24 cellular contexts compared by ENCODE assay signal in genomic region chr1:1544544-1544943, GRCh38. TPM values are rescaled to one million over a fixed set of nuclear protein-coding genes. Genes with fewer than 3 reads are reported as not detected.
"Had no signal": no experiment of that assay in that cellular context is flagged by ENCODE, and none has a peak within 500 bp of the region (broad histone marks: within the 10 kb centered on the region; RNA-seq: fewer than 3 reads in every experiment).

No MANE protein-coding gene starts in this region.

- H3K36me3 Mint-ChIP-seq: type B pancreatic cell had no signal

- H3K4me3 Mint-ChIP-seq: dendritic cell treated with granulocyte-macrophage colony-stimulating factor and Interleukin-4, amounts not matched to agents 40 ng/mL and 50 ng/mL, for 4 days; effector memory CD8-positive, alpha-beta T cell; neural progenitor cell; type B pancreatic cell had no signal

- DNase-seq: effector memory CD8-positive, alpha-beta T cell; glutamatergic neuron; kidney; left colon; mammary epithelial cell; naive thymus-derived CD4-positive, alpha-beta T cell; occipital lobe; right cardiac atrium; small intestine; stimulated activated CD4-positive, alpha-beta T cell treated with anti-CD3 and anti-CD28 coated beads, Interleukin-12 subunit alpha, Interleukin-12 subunit beta, amount 100 ng/mL, for 4 hours; stimulated activated CD4-positive, alpha-beta T cell treated with anti-CD3 and anti-CD28 coated beads, Interleukin-2, amount 100 ng/mL, for 48 hours; stimulated activated naive CD4-positive, alpha-beta T cell treated with Interleukin-2 at 50 U/mL for 16 hours; uterus had no signal

- H3K27ac Mint-ChIP-seq: dendritic cell treated with granulocyte-macrophage colony-stimulating factor and Interleukin-4, amounts not matched to agents 40 ng/mL and 50 ng/mL, for 4 days; neural progenitor cell; progenitor cell of endocrine pancreas; type B pancreatic cell had no signal

- H3K4me3 ChIP-seq: esophagus muscularis mucosa, gastroesophageal sphincter, hepatocyte, neural progenitor cell, pancreas, uterus had no signal

- H3K9me3 Mint-ChIP-seq: dendritic cell treated with granulocyte-macrophage colony-stimulating factor and Interleukin-4, amounts not matched to agents 40 ng/mL and 50 ng/mL, for 4 days; effector memory CD8-positive, alpha-beta T cell; naive thymus-derived CD4-positive, alpha-beta T cell; neural progenitor cell; type B pancreatic cell had no signal

- H3K27ac ChIP-seq: epithelial cell of prostate, esophagus muscularis mucosa, gastroesophageal sphincter, neural progenitor cell, pancreas, uterus had no signal

- H3K36me3 ChIP-seq: neural progenitor cell, uterus had no signal

- H3K9me3 ChIP-seq: esophagus muscularis mucosa, gastroesophageal sphincter, pancreas, uterus had no signal

- H3K27me3 ChIP-seq: esophagus muscularis mucosa, gastroesophageal sphincter, hepatocyte, neural progenitor cell, pancreas, uterus had no signal

- ATAC-seq: effector memory CD8-positive, alpha-beta T cell; gastroesophageal sphincter; naive thymus-derived CD4-positive, alpha-beta T cell had no signal

- H3K4me1 ChIP-seq: pancreas, uterus had no signal

- FAIRE-seq: colon, kidney, pancreas, small intestine had no signal

- H3K27me3 Mint-ChIP-seq: effector memory CD8-positive, alpha-beta T cell; progenitor cell of endocrine pancreas; type B pancreatic cell had no signal

RNA-seq across cellular contexts. Expression of gene TMEM240, which starts 4.1 kb away (rescaled TPM):
- total RNA-seq: mononuclear cell had no signal
